Comparison of ENCODE assay signal across 20 cellular contexts in the genomic region with DNA sequence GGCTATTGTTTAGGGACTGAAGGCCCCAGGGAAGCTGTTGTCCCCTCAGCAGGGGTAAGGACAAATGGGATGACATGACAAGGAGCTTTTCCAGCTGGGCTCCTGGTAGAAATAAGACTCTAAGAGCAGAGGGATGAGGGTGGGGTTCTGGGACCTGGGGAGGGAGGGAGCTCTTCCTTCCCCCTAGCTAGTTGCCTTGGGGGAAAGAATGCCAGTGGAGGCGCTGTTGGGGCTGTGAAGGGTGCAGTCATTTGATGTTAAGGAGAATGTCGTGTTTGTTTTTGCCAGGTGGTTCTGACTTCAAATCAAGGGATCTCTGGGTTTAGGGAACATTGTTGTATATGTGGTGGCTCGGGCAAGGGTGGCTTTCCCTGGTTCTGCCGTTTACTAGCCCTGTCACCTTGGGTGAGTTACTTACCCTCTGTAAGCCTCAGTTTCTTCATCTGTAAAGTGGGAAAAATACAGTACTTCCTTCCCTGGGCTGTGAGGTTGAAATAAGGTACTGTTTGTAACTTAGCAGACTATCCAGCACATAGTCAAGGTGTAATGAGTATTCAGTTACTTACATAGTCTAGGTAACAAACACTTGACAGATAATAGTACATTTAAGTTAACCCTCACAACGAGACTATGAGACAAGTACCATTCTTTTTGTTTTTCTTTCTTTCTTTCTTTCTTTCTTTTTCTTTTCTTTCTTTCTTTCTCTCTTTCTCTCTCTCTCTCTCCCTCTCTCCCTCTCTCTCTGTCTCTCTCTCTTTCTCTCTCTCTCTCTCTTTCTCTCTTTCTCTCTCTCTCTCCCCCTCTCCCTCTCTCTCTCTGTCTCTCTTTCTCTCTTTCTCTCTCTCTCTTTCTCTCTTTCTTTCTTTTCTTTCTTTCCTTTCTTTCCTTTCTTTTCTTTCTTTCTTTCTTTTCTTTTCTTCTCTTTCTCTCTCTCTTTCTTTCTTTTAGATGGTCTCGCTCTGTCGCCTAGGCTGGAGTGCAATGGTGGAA. TPM values are rescaled to one million over a fixed set of nuclear protein-coding genes. Genes with fewer than 3 reads are reported as not detected.
A peak's percentile ranks its signal among the peaks of the same experiment; 100 is the strongest.
DNase-seq lines count a peak whose midpoint lies in the region; ATAC-seq and TF ChIP-seq lines count a peak whose summit lies in the region.
"Had no signal": no experiment of that assay in that cellular context is flagged by ENCODE, and none has a peak within 500 bp of the region (broad histone marks: within the 10 kb centered on the region; RNA-seq: fewer than 3 reads in every experiment).

No MANE protein-coding gene starts in this region.

- H3K18ac ChIP-seq in IMR-90 (ENCODE audit: low read depth, low read length) (no peak overlapping the region), mesendoderm (ENCODE audit: low read length) (no peak overlapping the region)

- H4K91ac ChIP-seq in IMR-90 (ENCODE audit: insufficient read depth, low read depth, low read length), result no peak overlapping the region

- intact Hi-C loops in IMR-90 (cut with micrococcal nuclease), result no loop called here
- intact Hi-C loops in CD8-positive, alpha-beta T cell (cut with DNase I, micrococcal nuclease), result no loop called here

- no peak overlapping the region for H2BK5ac ChIP-seq in IMR-90 (ENCODE audit: low read depth, low read length, poor library complexity, severe bottlenecking)
- no peak overlapping the region for H2BK5ac ChIP-seq in mesendoderm (ENCODE audit: low read length)

- no peaks in the 10 kb centered on the region for H3K9me3 ChIP-seq in IMR-90 (ENCODE audit: control insufficient read depth, insufficient read depth, low read length)
- H3K9me3 ChIP-seq in CD8-positive, alpha-beta T cell (ENCODE audit: low read length), result no peaks in the 10 kb centered on the region
- H3K9me3 ChIP-seq: mucosa of descending colon had no signal

- H4K8ac ChIP-seq in IMR-90 (ENCODE audit: low read depth in 2 of 2, low read length in 2 of 2), result no peak overlapping the region
- H4K8ac ChIP-seq in mesendoderm (ENCODE audit: low read depth, low read length), result no peak overlapping the region

- no peaks in the 10 kb centered on the region for H3K27me3 Mint-ChIP-seq in chondrocyte (ENCODE audit: low read depth)
- H3K27me3 Mint-ChIP-seq in CD8-positive, alpha-beta T cell (ENCODE audit: low read depth), result peaks cover 18% of the 10 kb centered on the region

- H3K4me1 ChIP-seq in IMR-90 (ENCODE audit: control insufficient read depth, insufficient read depth, low read length) (peaks cover 4% of the 10 kb centered on the region), mesendoderm (ENCODE audit: control insufficient read depth, low read depth, low read length) (peaks cover under 1% of the 10 kb centered on the region)
- H3K4me1 ChIP-seq in CD8-positive, alpha-beta T cell (ENCODE audit: insufficient read depth, low read length), result no peaks in the 10 kb centered on the region

- no peak overlapping the region for H3K14ac ChIP-seq in IMR-90 (replicated peaks; ENCODE audit: low read depth, low read length)

- in situ Hi-C loops in IMR-90 (cut with MboI; ENCODE audit: low sequenced_read_pairs), result no loop called here

- H2BK120ac ChIP-seq in IMR-90 (ENCODE audit: low read depth, low read length) (no peak overlapping the region), mesendoderm (ENCODE audit: low read depth, low read length) (no peak overlapping the region)

- ATAC-seq in IMR-90 (ENCODE audit: low read depth), result no peak
- ATAC-seq in CD8-positive, alpha-beta T cell, result no peak
- ATAC-seq: mucosa of descending colon had no signal

- no CpG with 5 or more reads among the region's 7 CpGs for WGBS in IMR-90 (ENCODE audit: extremely low coverage in 2 of 2, insufficient read length in 1 of 2), 2 experiments
- no CpG with 5 or more reads among the region's 7 CpGs for WGBS in mesendoderm (ENCODE audit: extremely low coverage, insufficient coverage, low lambda C conversion rate)

- H3K23ac ChIP-seq in IMR-90 (ENCODE audit: low read depth, low read length) (no peak overlapping the region), mesendoderm (ENCODE audit: low read length) (no peak overlapping the region)

- H3K4me2 ChIP-seq in IMR-90 (ENCODE audit: low read depth, low read length), result no peak overlapping the region
- H3K4me2 ChIP-seq in mesendoderm (ENCODE audit: low read length), result no peak overlapping the region
- H3K4me2 ChIP-seq: KMS-11 had no signal

- H4K5ac ChIP-seq in IMR-90 (ENCODE audit: low read depth, low read length), result no peak overlapping the region
- no peak overlapping the region for H4K5ac ChIP-seq in mesendoderm (ENCODE audit: low read length)

- peaks cover 6% of the 10 kb centered on the region for H3K4me1 Mint-ChIP-seq in chondrocyte (ENCODE audit: low read depth)
- no peaks in the 10 kb centered on the region for H3K4me1 Mint-ChIP-seq in CD8-positive, alpha-beta T cell (ENCODE audit: low read depth)

- H3K36me3 ChIP-seq in IMR-90 (ENCODE audit: control insufficient read depth, insufficient read depth, low read length), result no peaks in the 10 kb centered on the region
- H3K36me3 ChIP-seq in mesendoderm (ENCODE audit: control insufficient read depth, insufficient read depth, low read length), result no peaks in the 10 kb centered on the region
- no peaks in the 10 kb centered on the region for H3K36me3 ChIP-seq in CD8-positive, alpha-beta T cell (ENCODE audit: insufficient read depth, low read length)

- peaks cover 5% of the 10 kb centered on the region for H3K9me3 Mint-ChIP-seq in chondrocyte (ENCODE audit: low read depth)
- no peaks in the 10 kb centered on the region for H3K9me3 Mint-ChIP-seq in CD8-positive, alpha-beta T cell

- POLR2A ChIA-PET in IMR-90 (lab: Charles Lee; ENCODE audit: unreplicated experiment), result no interaction called here
- POLR2A ChIA-PET in CD8-positive, alpha-beta T cell (lab: Charles Lee), result no interaction called here

- H3K27me3 ChIP-seq in IMR-90 (ENCODE audit: control insufficient read depth, insufficient read depth, low read length) (no peaks in the 10 kb centered on the region), mesendoderm (ENCODE audit: insufficient read depth, low read length, poor library complexity) (no peaks in the 10 kb centered on the region)
- H3K27me3 ChIP-seq in CD8-positive, alpha-beta T cell (ENCODE audit: insufficient read depth, low read length), result no peaks in the 10 kb centered on the region

- H3K79me1 ChIP-seq in IMR-90 (ENCODE audit: low read depth in 1 of 2, low read length in 2 of 2) (peaks cover 15 to 23% of the 10 kb centered on the region in 2 experiments), mesendoderm (ENCODE audit: low read length) (peaks cover 10% of the 10 kb centered on the region)

- H3K79me2 ChIP-seq in mesendoderm (ENCODE audit: control insufficient read depth, insufficient read depth, low read length), result peaks cover 4% of the 10 kb centered on the region

- TF ChIP-seq CTCF in IMR-90 (conservative IDR thresholded peaks at IDR 0.05; ENCODE audit: low read depth, low read length) (no peak), chondrocyte (IDR thresholded peaks at IDR 0.05) (peak; percentile 26), coronary artery (IDR thresholded peaks at IDR 0.05) (no peak)
- TF ChIP-seq CTCF in CD8-positive, alpha-beta T cell (IDR thresholded peaks at IDR 0.05), result no peak

- no peak overlapping the region for H3K4me3 Mint-ChIP-seq in chondrocyte (ENCODE audit: unreplicated experiment)
- H3K4me3 Mint-ChIP-seq in CD8-positive, alpha-beta T cell, result no peak overlapping the region

- no peak overlapping the region for H2AK5ac ChIP-seq in IMR-90 (ENCODE audit: low read depth, low read length)
- H2AK5ac ChIP-seq in mesendoderm (ENCODE audit: low read length), result no peak overlapping the region

- H4K20me1 ChIP-seq in IMR-90 (ENCODE audit: insufficient read depth, low read length), result no peaks in the 10 kb centered on the region

- H3K4ac ChIP-seq in IMR-90 (ENCODE audit: low read depth, low read length) (no peak overlapping the region), mesendoderm (ENCODE audit: low read depth, low read length) (no peak overlapping the region)

- no peak overlapping the region for H2BK15ac ChIP-seq in IMR-90 (ENCODE audit: low read depth, low read length)
- H2BK15ac ChIP-seq in mesendoderm (replicated peaks; ENCODE audit: low read depth), result no peak overlapping the region

- no peak for TF ChIP-seq RAD21 in IMR-90 (IDR thresholded peaks at IDR 0.05; ENCODE audit: low read length)

- DNase-seq in ELF-1 (ENCODE audit: low read depth, low spot score) (peak; percentile 66), IMR-90 (no peak), chondrocyte (ENCODE audit: low spot score) (no peak), mesendoderm (peak; percentile 89), UCSD-AML1 (lab: John Stamatoyannopoulos, UW; ENCODE audit: unreplicated experiment) (no peak), coronary artery (ENCODE audit: low spot score) (no peak), NCI-H187 (lab: John Stamatoyannopoulos, UW) (no peak)
- DNase-seq in CD8-positive, alpha-beta T cell, result no peak
- DNase-seq: activated CD4-positive, alpha-beta T cell treated with anti-CD3 and anti-CD28 coated beads for 48 hours; activated CD8-positive, alpha-beta memory T cell treated with anti-CD3 and anti-CD28 coated beads, Interleukin-2, amount 50 U/mL, for 4 hours; activated effector memory CD4-positive, alpha-beta T cell treated with anti-CD3 and anti-CD28 coated beads, Interleukin-2, amount 50 U/mL, for 16 hours; cerebellar nuclear complex; DMS79; GOT3; hypothalamus; mucosa of descending colon; NCI-H1092; NCI-H2171 had no signal

- no peak overlapping the region for H3K27ac Mint-ChIP-seq in chondrocyte (ENCODE audit: unreplicated experiment)
- H3K27ac Mint-ChIP-seq in CD8-positive, alpha-beta T cell, result no peak overlapping the region

- H2AK9ac ChIP-seq in IMR-90 (replicated peaks; ENCODE audit: low read depth, low read length, poor library complexity), result peak overlapping the region; percentile 29

- H3K4me3 ChIP-seq in IMR-90 (ENCODE audit: insufficient read depth, low read depth, low read length) (no peak overlapping the region), mesendoderm (ENCODE audit: low read length) (no peak overlapping the region), coronary artery (no peak overlapping the region)
- no peak overlapping the region for H3K4me3 ChIP-seq in CD8-positive, alpha-beta T cell (ENCODE audit: low read depth, low read length)
- H3K4me3 ChIP-seq: mucosa of descending colon had no signal

- BruUV-seq in IMR-90 (replicated peaks; lab: Mats Ljungman, UMichigan), result no TSS peak

- H3K9ac ChIP-seq in IMR-90 (ENCODE audit: low read depth, low read length) (no peak overlapping the region), mesendoderm (ENCODE audit: low read length) (no peak overlapping the region)
- H3K9ac ChIP-seq: KMS-11 had no signal

- H3K9me1 ChIP-seq in IMR-90 (ENCODE audit: insufficient read depth, low read length), result peaks cover 9% of the 10 kb centered on the region

- H3K27ac ChIP-seq in IMR-90 (ENCODE audit: insufficient read depth, low read length) (no peak overlapping the region), mesendoderm (ENCODE audit: low read depth, low read length) (no peak overlapping the region), coronary artery (no peak overlapping the region)
- H3K27ac ChIP-seq in CD8-positive, alpha-beta T cell (ENCODE audit: low read depth, low read length), result no peak overlapping the region
- H3K27ac ChIP-seq: C4-2B, KMS-11 had no signal

- TF ChIP-seq POLR2A in IMR-90 (IDR thresholded peaks at IDR 0.05; ENCODE audit: low read depth, low read length), result no peak

- no peak overlapping the region for H2AFZ ChIP-seq in IMR-90 (replicated peaks; ENCODE audit: low read length, poor library complexity)

- H2BK20ac ChIP-seq in IMR-90 (ENCODE audit: low read depth, low read length), result no peak overlapping the region

- H3K56ac ChIP-seq in IMR-90 (ENCODE audit: extremely low read depth, insufficient read depth, low read length) (no peak overlapping the region), mesendoderm (ENCODE audit: low read length) (peak overlapping the region; percentile 37)

- CTCF ChIA-PET in IMR-90 (lab: Yijun Ruan, JAX), result interaction anchor here (0.5 to 0.7 kb wide), 3 partner anchors 12 to 133 kb away, joined by 3 to 4 read pairs (median 3); no protein-coding TSS in a partner anchor
- CTCF ChIA-PET in CD8-positive, alpha-beta T cell (lab: Charles Lee), result no interaction called here

- dilution Hi-C loops in IMR-90 (cut with HindIII; ENCODE audit: low sequenced_read_pairs, unreplicated experiment), result no loop called here

- no peaks in the 10 kb centered on the region for H3K36me3 Mint-ChIP-seq in chondrocyte (ENCODE audit: low read depth)
- no peaks in the 10 kb centered on the region for H3K36me3 Mint-ChIP-seq in CD8-positive, alpha-beta T cell

RNA-seq across cellular contexts. Expression of a gene that starts 48.0 kb away (rescaled TPM):
- total RNA-seq in IMR-90 (2012; rRNA removed), result 9.1 and 10.3 TPM in 2 replicates
- polyA plus RNA-seq in IMR-90 (2012; rRNA removed), result 10.1 and 10.3 TPM in 2 replicates
- 6.8 TPM in 2 replicates for polyA plus RNA-seq in IMR-90 (2012; cell fraction: cytosol; rRNA removed)
- 5.9 and 8.3 TPM in 2 replicates for polyA plus RNA-seq in IMR-90 (2012; cell fraction: nucleus; rRNA removed; ENCODE audit: low replicate concordance)
- 2.1 to 4.9 TPM (median 2.1 TPM) in 3 replicates for total RNA-seq in chondrocyte
- polyA plus RNA-seq in mesendoderm (2013, experiment 1 of 2), result 23.3 TPM
- polyA plus RNA-seq in mesendoderm (2013, experiment 2 of 2), result 24.1 TPM
- total RNA-seq in CD8-positive, alpha-beta T cell, result not detected

Comparison
In these comparisons a context has a peak if more than half of its experiments do, and no peak if none do; other contexts are left out.
1. DNase-seq: peak in ELF-1 (single experiment) and mesendoderm (single experiment); none in IMR-90 (single experiment), chondrocyte (single experiment), UCSD-AML1 (single experiment), coronary artery (single experiment), NCI-H187 (0 of 2) and CD8-positive, alpha-beta T cell (0 of 7).